ENCODE assay signal across 28 cellular contexts in the genomic region with DNA sequence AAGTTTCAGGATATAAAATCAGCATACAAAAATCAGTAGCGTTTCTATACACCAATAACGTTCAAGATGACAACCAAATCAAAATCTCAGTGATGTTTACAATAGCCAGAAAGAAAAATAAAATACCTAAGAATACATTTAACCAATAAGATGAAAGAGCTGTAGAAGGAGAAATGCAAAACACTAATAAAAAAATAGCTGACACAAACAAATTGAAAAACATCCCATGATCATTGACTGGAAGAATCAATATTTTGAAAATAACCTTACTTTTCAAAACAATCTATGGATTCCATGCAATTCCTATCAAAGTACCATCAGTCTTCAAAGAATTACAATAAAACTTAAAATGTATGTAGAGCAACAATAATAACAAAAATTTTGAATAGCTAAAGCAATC.
"Had no signal": no experiment of that assay in that cellular context is flagged by ENCODE, and none has a peak within 500 bp of the region (broad histone marks: within the 10 kb centered on the region; RNA-seq: fewer than 3 reads in every experiment).

No MANE protein-coding gene starts in this region.

- H3K9me3 ChIP-seq: colonic mucosa, esophagus muscularis mucosa, esophagus squamous epithelium, gastroesophageal sphincter had no signal

- FAIRE-seq: colon, endometrium, endothelial cell of umbilical vein, frontal cortex had no signal

- H3K4me1 ChIP-seq: colonic mucosa, esophagus muscularis mucosa, esophagus squamous epithelium, foreskin keratinocyte, gastrocnemius medialis, gastroesophageal sphincter, heart left ventricle, heart right ventricle had no signal

- H3K27ac ChIP-seq: colonic mucosa, coronary artery, dorsolateral prefrontal cortex, epithelial cell of prostate, esophagus muscularis mucosa, esophagus squamous epithelium, foreskin keratinocyte, gastrocnemius medialis, gastroesophageal sphincter, heart left ventricle, heart right ventricle had no signal

- H3K4me3 ChIP-seq: colonic mucosa, coronary artery, dorsolateral prefrontal cortex, esophagus muscularis mucosa, esophagus squamous epithelium, gastrocnemius medialis, gastroesophageal sphincter, heart left ventricle, heart right ventricle had no signal

- H3K27me3 ChIP-seq: colonic mucosa, dorsolateral prefrontal cortex, esophagus muscularis mucosa, esophagus squamous epithelium, foreskin keratinocyte, gastrocnemius medialis, gastroesophageal sphincter, heart left ventricle, heart right ventricle had no signal

- H3K36me3 ChIP-seq: colonic mucosa, esophagus muscularis mucosa, esophagus squamous epithelium, gastrocnemius medialis, gastroesophageal sphincter, heart left ventricle, heart right ventricle had no signal

- DNase-seq: colonic mucosa; cortex of kidney; dermis blood vessel endothelial cell; dorsolateral prefrontal cortex; effector CD4-positive, alpha-beta T cell; effector CD8-positive, alpha-beta T cell; effector memory CD4-positive, alpha-beta T cell; effector memory CD8-positive, alpha-beta T cell; endodermal cell; erythroblast; esophagus squamous epithelium; foreskin fibroblast; foreskin keratinocyte; foreskin melanocyte; gastrocnemius medialis; glutamatergic neuron; head of caudate nucleus; heart left ventricle; heart right ventricle had no signal

- ATAC-seq: effector memory CD8-positive, alpha-beta T cell; esophagus mucosa; foreskin keratinocyte; gastrocnemius medialis; gastroesophageal sphincter; heart left ventricle; heart right ventricle had no signal
